15 cellular contexts compared by ENCODE assay signal in genomic region chr3:46925585-46925934, GRCh38. TPM values are rescaled to one million over a fixed set of nuclear protein-coding genes. Genes with fewer than 3 reads are reported as not detected.
DNase-seq lines count a peak whose midpoint lies in the region; ATAC-seq and TF ChIP-seq lines count a peak whose summit lies in the region.
"Had no signal": no experiment of that assay in that cellular context is flagged by ENCODE, and none has a peak within 500 bp of the region (broad histone marks: within the 10 kb centered on the region; RNA-seq: fewer than 3 reads in every experiment).

No MANE protein-coding gene starts in this region.

- H3K36me3 Mint-ChIP-seq in activated naive CD8-positive, alpha-beta T cell treated with anti-CD3 and anti-CD28 coated beads, Interleukin-2, amount 10 ng/mL, durations not matched to agents 7 days and 5 days, result peaks cover 31% of the 10 kb centered on the region
- peaks cover 47% of the 10 kb centered on the region for H3K36me3 Mint-ChIP-seq in activated naive CD8-positive, alpha-beta T cell treated with anti-CD3 and anti-CD28 coated beads for 36 hours

- intact Hi-C loops in mucosa of descending colon (cut with DNase I, micrococcal nuclease), result loop anchor here in 1 of 2 donors (5.0 kb wide), 1 partner anchor 72 kb away; no protein-coding TSS in a partner anchor
- intact Hi-C loops in vagina (cut with DNase I), result loop anchor here (10.0 kb wide), 2 partner anchors 79 to 399 kb away; no protein-coding TSS in a partner anchor

- no peak for ATAC-seq in activated naive CD8-positive, alpha-beta T cell treated with anti-CD3 and anti-CD28 coated beads, Interleukin-2, amount 10 ng/mL, durations not matched to agents 7 days and 5 days (ENCODE audit: low read depth)
- no peak for ATAC-seq in mucosa of descending colon
- ATAC-seq in HG03280 (IDR thresholded peaks at IDR 0.05; ENCODE audit: unreplicated experiment), result no peak
- ATAC-seq: PC-3 had no signal

- H3K4me1 ChIP-seq in mucosa of descending colon (ENCODE audit: low read depth) (peaks cover 38% of the 10 kb centered on the region), vagina (peaks cover 72% of the 10 kb centered on the region)

- no peak for TF ChIP-seq CTCF in coronary artery (IDR thresholded peaks at IDR 0.05)
- TF ChIP-seq CTCF in mucosa of descending colon (IDR thresholded peaks at IDR 0.05), result no peak
- no peak for TF ChIP-seq CTCF in vagina (IDR thresholded peaks at IDR 0.05)

- peak overlapping the region; percentile 90 for H3K27ac Mint-ChIP-seq in activated naive CD8-positive, alpha-beta T cell treated with anti-CD3 and anti-CD28 coated beads, Interleukin-2, amount 10 ng/mL, durations not matched to agents 7 days and 5 days
- H3K27ac Mint-ChIP-seq in activated naive CD8-positive, alpha-beta T cell treated with anti-CD3 and anti-CD28 coated beads for 36 hours, result no peak overlapping the region

- no peaks in the 10 kb centered on the region for H3K9me3 ChIP-seq in mucosa of descending colon
- H3K9me3 ChIP-seq in vagina, result no peaks in the 10 kb centered on the region
- H3K9me3 ChIP-seq: suprapubic skin had no signal

- no peaks in the 10 kb centered on the region for H3K27me3 Mint-ChIP-seq in activated naive CD8-positive, alpha-beta T cell treated with anti-CD3 and anti-CD28 coated beads, Interleukin-2, amount 10 ng/mL, durations not matched to agents 7 days and 5 days
- H3K27me3 Mint-ChIP-seq in activated naive CD8-positive, alpha-beta T cell treated with anti-CD3 and anti-CD28 coated beads for 36 hours, result no peaks in the 10 kb centered on the region

- POLR2A ChIA-PET in activated naive CD8-positive, alpha-beta T cell treated with anti-CD3 and anti-CD28 coated beads, Interleukin-2, amount 10 ng/mL, durations not matched to agents 7 days and 5 days (lab: Charles Lee), result interaction anchor here (0.7 kb wide), 1 partner anchor 83 kb away, joined by 3 read pairs; no protein-coding TSS in a partner anchor

- H3K4me3 Mint-ChIP-seq in activated naive CD8-positive, alpha-beta T cell treated with anti-CD3 and anti-CD28 coated beads, Interleukin-2, amount 10 ng/mL, durations not matched to agents 7 days and 5 days, result no peak overlapping the region
- no peak overlapping the region for H3K4me3 Mint-ChIP-seq in activated naive CD8-positive, alpha-beta T cell treated with anti-CD3 and anti-CD28 coated beads for 36 hours

- H3K4me3 ChIP-seq in coronary artery (no peak overlapping the region), mucosa of descending colon (no peak overlapping the region), vagina (no peak overlapping the region)
- H3K4me3 ChIP-seq: suprapubic skin had no signal

- TF ChIP-seq POLR2A in vagina (IDR thresholded peaks at IDR 0.05), result no peak

- H3K27ac ChIP-seq in coronary artery (peak overlapping the region; percentile 66 to 72), vagina (peak overlapping the region; percentile 76)
- H3K27ac ChIP-seq: suprapubic skin had no signal

- no peak for DNase-seq in activated naive CD8-positive, alpha-beta T cell treated with anti-CD3 and anti-CD28 coated beads, Interleukin-2, amount 10 ng/mL, durations not matched to agents 7 days and 5 days
- no peak for DNase-seq in activated naive CD8-positive, alpha-beta T cell treated with anti-CD3 and anti-CD28 coated beads for 36 hours
- no peak for DNase-seq in coronary artery (ENCODE audit: low spot score)
- DNase-seq in mucosa of descending colon, result peak in 2 of 3 donors; percentile 12 to 34
- DNase-seq in vagina (ENCODE audit: extremely low spot score in 2 of 2), result no peak
- DNase-seq in activated effector memory CD4-positive, alpha-beta T cell treated with anti-CD3 and anti-CD28 coated beads, Interleukin-2, amount 50 U/mL, for 16 hours, result no peak
- no peak for DNase-seq in hippocampal formation (lab: John Stamatoyannopoulos, UW)
- DNase-seq: activated T-cell treated with anti-CD3 and anti-CD28 coated beads, Interleukin-2, amount 50 U/mL, for 48 hours; AML-193; GOT3; NCI-H2081 treated with DMSO at 0.1 percent for 48 hours; nucleus accumbens; PC-3 had no signal

- no peaks in the 10 kb centered on the region for H3K27me3 ChIP-seq in vagina
- H3K27me3 ChIP-seq: suprapubic skin had no signal

- H3K9me3 Mint-ChIP-seq in activated naive CD8-positive, alpha-beta T cell treated with anti-CD3 and anti-CD28 coated beads, Interleukin-2, amount 10 ng/mL, durations not matched to agents 7 days and 5 days, result peaks cover 5% of the 10 kb centered on the region
- peaks cover 9% of the 10 kb centered on the region for H3K9me3 Mint-ChIP-seq in activated naive CD8-positive, alpha-beta T cell treated with anti-CD3 and anti-CD28 coated beads for 36 hours

- H3K4me1 Mint-ChIP-seq in activated naive CD8-positive, alpha-beta T cell treated with anti-CD3 and anti-CD28 coated beads, Interleukin-2, amount 10 ng/mL, durations not matched to agents 7 days and 5 days, result peaks cover 44% of the 10 kb centered on the region
- H3K4me1 Mint-ChIP-seq in activated naive CD8-positive, alpha-beta T cell treated with anti-CD3 and anti-CD28 coated beads for 36 hours, result peaks cover 32% of the 10 kb centered on the region

- H3K36me3 ChIP-seq in mucosa of descending colon (ENCODE audit: low read depth) (no peaks in the 10 kb centered on the region), vagina (peaks cover 0 to 51% of the 10 kb centered on the region in 2 donors)

RNA-seq across cellular contexts. Expression of gene PTH1R, which starts 48.0 kb away (rescaled TPM):
- not detected for total RNA-seq in activated naive CD8-positive, alpha-beta T cell treated with anti-CD3 and anti-CD28 coated beads, Interleukin-2, amount 10 ng/mL, durations not matched to agents 7 days and 5 days
- total RNA-seq in activated naive CD8-positive, alpha-beta T cell treated with anti-CD3 and anti-CD28 coated beads for 36 hours, result not detected
- total RNA-seq in mucosa of descending colon, result 1 to 10 TPM in 2 of 3 donors, under 1 TPM in 1; 0.87 to 4.6 (median 1.9) TPM
- 13.0 TPM for total RNA-seq in vagina
- total RNA-seq: PC-3 had no signal

RNA-seq across cellular contexts. Expression of gene CCDC12, which starts 51.0 kb away (rescaled TPM):
- 10 to 100 TPM; 58.6 to 60.0 TPM for total RNA-seq in activated naive CD8-positive, alpha-beta T cell treated with anti-CD3 and anti-CD28 coated beads, Interleukin-2, amount 10 ng/mL, durations not matched to agents 7 days and 5 days
- total RNA-seq in activated naive CD8-positive, alpha-beta T cell treated with anti-CD3 and anti-CD28 coated beads for 36 hours, result 10 to 100 TPM; 48.8 to 55.4 TPM
- total RNA-seq in mucosa of descending colon (10 to 100 TPM; 40.7 to 59.2 (median 45.0) TPM), vagina (55.5 TPM)

RNA-seq across cellular contexts. Expression of gene NBEAL2, which starts 53.9 kb away (rescaled TPM):
- total RNA-seq in activated naive CD8-positive, alpha-beta T cell treated with anti-CD3 and anti-CD28 coated beads, Interleukin-2, amount 10 ng/mL, durations not matched to agents 7 days and 5 days, result 100 to 1,000 TPM; 165 to 178 TPM
- total RNA-seq in activated naive CD8-positive, alpha-beta T cell treated with anti-CD3 and anti-CD28 coated beads for 36 hours, result 10 to 100 TPM; 63.1 to 67.4 TPM
- 10 to 100 TPM; 49.2 to 94.0 (median 53.7) TPM for total RNA-seq in mucosa of descending colon
- total RNA-seq in vagina, result 227 TPM

Comparison
In these comparisons a context has a peak if more than half of its experiments do, and no peak if none do; other contexts are left out.
1. DNase-seq: peak in mucosa of descending colon (2 of 3); none in activated naive CD8-positive, alpha-beta T cell treated with anti-CD3 and anti-CD28 coated beads, Interleukin-2, amount 10 ng/mL, durations not matched to agents 7 days and 5 days (single experiment), activated naive CD8-positive, alpha-beta T cell treated with anti-CD3 and anti-CD28 coated beads for 36 hours (single experiment), coronary artery (single experiment), vagina (0 of 2), activated effector memory CD4-positive, alpha-beta T cell treated with anti-CD3 and anti-CD28 coated beads, Interleukin-2, amount 50 U/mL, for 16 hours (single experiment) and hippocampal formation (0 of 2).